Comparison of ENCODE assay signal across 18 cellular contexts in genomic region chrX:71615954-71616353, GRCh38. TPM values are rescaled to one million over a fixed set of nuclear protein-coding genes. Genes with fewer than 3 reads are reported as not detected.
DNase-seq lines count a peak whose midpoint lies in the region; FAIRE-seq and TF ChIP-seq lines count a peak whose summit lies in the region.
"Had no signal": no experiment of that assay in that cellular context is flagged by ENCODE, and none has a peak within 500 bp of the region (broad histone marks: within the 10 kb centered on the region; RNA-seq: fewer than 3 reads in every experiment).

No MANE protein-coding gene starts in this region.

- no peaks in the 10 kb centered on the region for H3K79me2 ChIP-seq in OCI-LY3 (ENCODE audit: low read length)

- H4K20me1 ChIP-seq in OCI-LY3 (ENCODE audit: insufficient read depth, low read length), result no peaks in the 10 kb centered on the region

- H3K27ac ChIP-seq in OCI-LY3 (ENCODE audit: low read length) (peak overlapping the region; percentile 10; the same call in 1 of the 2 replicates), small intestine (ENCODE audit: low read depth in 1 of 2, low read length in 1 of 2) (peak overlapping the region; percentile 84 to 95)
- H3K27ac ChIP-seq: A549, breast epithelium, pancreas, WERI-Rb-1 had no signal

- H3K9me3 ChIP-seq in OCI-LY3 (ENCODE audit: insufficient read depth, low read length) (no peaks in the 10 kb centered on the region), small intestine (ENCODE audit: control insufficient read depth, low read depth) (no peaks in the 10 kb centered on the region)
- H3K9me3 ChIP-seq: A549, breast epithelium, pancreas had no signal

- peak overlapping the region; percentile 92 for H3K4me3 Mint-ChIP-seq in activated CD4-positive, alpha-beta T cell treated with anti-CD3 and anti-CD28 coated beads, Interleukin-2, amount 10 ng/mL, durations not matched to agents 7 days and 5 days
- H3K4me3 Mint-ChIP-seq in activated naive CD8-positive, alpha-beta T cell, result peak overlapping the region; percentile 93

- H3K4me1 Mint-ChIP-seq in activated CD4-positive, alpha-beta T cell treated with anti-CD3 and anti-CD28 coated beads, Interleukin-2, amount 10 ng/mL, durations not matched to agents 7 days and 5 days, result peaks cover 78% of the 10 kb centered on the region
- peaks cover 50% of the 10 kb centered on the region for H3K4me1 Mint-ChIP-seq in activated naive CD8-positive, alpha-beta T cell (ENCODE audit: low read depth)

- H3K27me3 Mint-ChIP-seq in activated CD4-positive, alpha-beta T cell treated with anti-CD3 and anti-CD28 coated beads, Interleukin-2, amount 10 ng/mL, durations not matched to agents 7 days and 5 days, result no peaks in the 10 kb centered on the region
- no peaks in the 10 kb centered on the region for H3K27me3 Mint-ChIP-seq in activated naive CD8-positive, alpha-beta T cell

- no peak overlapping the region for H3K9ac ChIP-seq in OCI-LY3 (ENCODE audit: low read length)

- H3K4me3 ChIP-seq in OCI-LY3 (ENCODE audit: low read length) (peak overlapping the region; percentile 9; the same call in 1 of the 2 replicates), small intestine (ENCODE audit: low read depth in 1 of 2, low read length in 2 of 2) (peak overlapping the region in 1 of 2 donors; percentile 44)
- H3K4me3 ChIP-seq: A549, breast epithelium, pancreas had no signal

- WGBS in small intestine, 3 donors, result 46 to 71% (median 63%) methylated on average over 9 to 10 of the region's 10 CpGs

- H3K36me3 Mint-ChIP-seq in activated CD4-positive, alpha-beta T cell treated with anti-CD3 and anti-CD28 coated beads, Interleukin-2, amount 10 ng/mL, durations not matched to agents 7 days and 5 days (ENCODE audit: low read depth), result peaks cover 68% of the 10 kb centered on the region
- H3K36me3 Mint-ChIP-seq in activated naive CD8-positive, alpha-beta T cell, result peaks cover 10% of the 10 kb centered on the region

- no peak for TF ChIP-seq CTCF in OCI-LY3 (IDR thresholded peaks at IDR 0.05; ENCODE audit: low read depth, low read length)

- H3K36me3 ChIP-seq in OCI-LY3 (replicated peaks; ENCODE audit: low read depth, low read length) (peaks cover 32% of the 10 kb centered on the region), small intestine (ENCODE audit: control insufficient read depth in 2 of 2, insufficient read depth in 2 of 2, low read length in 2 of 2) (peaks cover 0 to 7% of the 10 kb centered on the region in 2 donors)
- H3K36me3 ChIP-seq: breast epithelium, WERI-Rb-1 had no signal

- peak overlapping the region; percentile 88 for H3K27ac Mint-ChIP-seq in activated CD4-positive, alpha-beta T cell treated with anti-CD3 and anti-CD28 coated beads, Interleukin-2, amount 10 ng/mL, durations not matched to agents 7 days and 5 days
- H3K27ac Mint-ChIP-seq in activated naive CD8-positive, alpha-beta T cell, result peak overlapping the region; percentile 91

- H3K4me2 ChIP-seq in OCI-LY3 (ENCODE audit: low read length), result peak overlapping the region; percentile 53
- H3K4me2 ChIP-seq: A549 had no signal

- no peaks in the 10 kb centered on the region for H3K9me3 Mint-ChIP-seq in activated CD4-positive, alpha-beta T cell treated with anti-CD3 and anti-CD28 coated beads, Interleukin-2, amount 10 ng/mL, durations not matched to agents 7 days and 5 days
- no peaks in the 10 kb centered on the region for H3K9me3 Mint-ChIP-seq in activated naive CD8-positive, alpha-beta T cell (ENCODE audit: low read depth)

- FAIRE-seq in small intestine (lab: Jason Lieb, UNC), result no peak
- FAIRE-seq: A549, pancreas had no signal

- no peak for DNase-seq in activated CD4-positive, alpha-beta T cell treated with anti-CD3 and anti-CD28 coated beads, Interleukin-2, amount 10 ng/mL, durations not matched to agents 7 days and 5 days
- DNase-seq in activated CD4-positive, alpha-beta T cell treated with anti-CD3 and anti-CD28 coated beads, Interleukin-2, amount 50 U/mL, for 1 hour, result no peak
- DNase-seq in small intestine (no peak), inferior parietal cortex (ENCODE audit: extremely low spot score) (no peak), NCI-H1436 treated with DMSO at 0.1 percent for 48 hours (lab: John Stamatoyannopoulos, UW) (no peak), EL (no peak)
- DNase-seq: activated effector memory CD4-positive, alpha-beta T cell treated with Interleukin-2 at 50 U/mL for 16 hours; effector CD4-positive, alpha-beta T cell; hippocampal formation; NCI-H2107; NCI-H774; WERI-Rb-1 had no signal

- H3K27me3 ChIP-seq in OCI-LY3 (ENCODE audit: low read depth, low read length) (no peaks in the 10 kb centered on the region), small intestine (ENCODE audit: control insufficient read depth in 2 of 2, insufficient read depth in 2 of 2, low read length in 2 of 2) (no peaks in the 10 kb centered on the region)
- H3K27me3 ChIP-seq: pancreas had no signal

- H3K4me1 ChIP-seq in OCI-LY3 (ENCODE audit: low read length) (peaks cover 52% of the 10 kb centered on the region), small intestine (ENCODE audit: control insufficient read depth in 2 of 2, insufficient read depth in 1 of 2, low read depth in 1 of 2, low read length in 1 of 2) (no peaks in the 10 kb centered on the region)
- H3K4me1 ChIP-seq: A549, breast epithelium, pancreas had no signal

- no peak overlapping the region for H2AFZ ChIP-seq in OCI-LY3 (ENCODE audit: low read depth, low read length)

- POLR2A ChIA-PET in activated CD4-positive, alpha-beta T cell treated with anti-CD3 and anti-CD28 coated beads, Interleukin-2, amount 10 ng/mL, durations not matched to agents 7 days and 5 days (lab: Charles Lee), result interaction anchor here (0.6 kb wide), 1 partner anchor 26 kb away, joined by 8 read pairs; no protein-coding TSS in a partner anchor

- CTCF ChIA-PET in activated CD4-positive, alpha-beta T cell treated with anti-CD3 and anti-CD28 coated beads, Interleukin-2, amount 10 ng/mL, durations not matched to agents 7 days and 5 days (lab: Charles Lee), result interaction anchor here (1.0 to 1.6 kb wide), 2 partner anchors 21 to 82 kb away, joined by 4 to 5 read pairs; no protein-coding TSS in a partner anchor

RNA-seq across cellular contexts. Expression of gene CXCR3, which starts 2.4 kb away (rescaled TPM):
- 10 to 100 TPM; 68.2 to 73.5 TPM for total RNA-seq in activated CD4-positive, alpha-beta T cell treated with anti-CD3 and anti-CD28 coated beads, Interleukin-2, amount 10 ng/mL, durations not matched to agents 7 days and 5 days
- 1 to 10 TPM; 4.1 to 7.6 (median 4.2) TPM for polyA plus RNA-seq in small intestine
- total RNA-seq: breast epithelium, fibroblast of lung had no signal
- polyA plus RNA-seq: A549, fibroblast of lung had no signal

RNA-seq across cellular contexts. Expression of gene GCNA, which starts 37.7 kb away (rescaled TPM):
- 1 to 10 TPM; 4.7 to 5.9 TPM for total RNA-seq in activated CD4-positive, alpha-beta T cell treated with anti-CD3 and anti-CD28 coated beads, Interleukin-2, amount 10 ng/mL, durations not matched to agents 7 days and 5 days
- polyA plus RNA-seq in small intestine, result 1 to 10 TPM; 1.1 to 1.6 (median 1.5) TPM
